ENCODE assay signal across 24 cellular contexts in genomic region chr6:159913862-159914564, GRCh38. TPM values are rescaled to one million over a fixed set of nuclear protein-coding genes. Genes with fewer than 3 reads are reported as not detected.
DNase-seq lines count a peak whose midpoint lies in the region; ATAC-seq and TF ChIP-seq lines count a peak whose summit lies in the region.
"Had no signal": no experiment of that assay in that cellular context is flagged by ENCODE, and none has a peak within 500 bp of the region (broad histone marks: within the 10 kb centered on the region; RNA-seq: fewer than 3 reads in every experiment).

No MANE protein-coding gene starts in this region.

- H3K36me3 Mint-ChIP-seq in natural killer cell treated with Interleukin-12 subunit alpha and Interleukin-12 subunit beta and Interleukin-15 and Interleukin-18, amount 100 ng/mL, for 72 hours: no peaks in the 10 kb centered on the region
- H3K36me3 Mint-ChIP-seq in natural killer cell: no peaks in the 10 kb centered on the region

- peak in 1 of 2 donors; percentile 61 for ATAC-seq in natural killer cell treated with Interleukin-12 subunit alpha and Interleukin-12 subunit beta and Interleukin-15 and Interleukin-18, amount 100 ng/mL, for 72 hours
- ATAC-seq in natural killer cell (no peak), HG02642 (IDR thresholded peaks at IDR 0.05; ENCODE audit: poor library complexity, unreplicated experiment) (peak; percentile 54), HG03520 (IDR thresholded peaks at IDR 0.05; ENCODE audit: unreplicated experiment) (peak; percentile 71), GM21737 (IDR thresholded peaks at IDR 0.05; ENCODE audit: unreplicated experiment) (no peak)

- intact Hi-C loops in natural killer cell (cut with micrococcal nuclease): no loop called here

- peaks cover 0 to 6% of the 10 kb centered on the region in 2 donors for H3K4me1 Mint-ChIP-seq in natural killer cell treated with Interleukin-12 subunit alpha and Interleukin-12 subunit beta and Interleukin-15 and Interleukin-18, amount 100 ng/mL, for 72 hours (ENCODE audit: low read depth in 2 of 2)
- H3K4me1 Mint-ChIP-seq in natural killer cell: no peaks in the 10 kb centered on the region

- DNase-seq in natural killer cell treated with Interleukin-12 subunit alpha and Interleukin-12 subunit beta and Interleukin-15 and Interleukin-18, amount 100 ng/mL, for 72 hours (ENCODE audit: low spot score): no peak
- no peak for DNase-seq in natural killer cell
- DNase-seq in activated T-cell treated with anti-CD3 and anti-CD28 coated beads, Interleukin-2, amount 50 U/mL, for 48 hours: no peak
- DNase-seq in stimulated activated CD4-positive, alpha-beta T cell treated with anti-CD3 and anti-CD28 coated beads, Interleukin-4, amount 100 ng/mL, for 24 hours: no peak
- DNase-seq: ACHN; activated CD4-positive, CD25-positive, alpha-beta regulatory T cell treated with anti-CD3 and anti-CD28 coated beads, Interleukin-2, amount 50 U/mL, for 72 hours; activated CD8-positive, alpha-beta memory T cell treated with anti-CD3 and anti-CD28 coated beads for 24 hours; activated naive CD4-positive, alpha-beta T cell; activated T-cell treated with anti-CD3 and anti-CD28 coated beads, Interleukin-2, amount 50 U/mL, for 1 hour; effector CD4-positive, alpha-beta T cell; IMR-90; mesenchymal stem cell; NCI-H446; NCI-H774 had no signal

- H3K27ac Mint-ChIP-seq in natural killer cell treated with Interleukin-12 subunit alpha and Interleukin-12 subunit beta and Interleukin-15 and Interleukin-18, amount 100 ng/mL, for 72 hours: peak overlapping the region in 1 of 2 donors; percentile 62
- H3K27ac Mint-ChIP-seq in natural killer cell: no peak overlapping the region

- no peaks in the 10 kb centered on the region for H3K9me3 Mint-ChIP-seq in natural killer cell treated with Interleukin-12 subunit alpha and Interleukin-12 subunit beta and Interleukin-15 and Interleukin-18, amount 100 ng/mL, for 72 hours
- H3K9me3 Mint-ChIP-seq in natural killer cell: no peaks in the 10 kb centered on the region

- H3K27me3 Mint-ChIP-seq in natural killer cell treated with Interleukin-12 subunit alpha and Interleukin-12 subunit beta and Interleukin-15 and Interleukin-18, amount 100 ng/mL, for 72 hours: peaks cover 27 to 33% of the 10 kb centered on the region in 2 donors
- peaks cover 33% of the 10 kb centered on the region in 2 donors for H3K27me3 Mint-ChIP-seq in natural killer cell (ENCODE audit: low read depth in 2 of 2)

- TF ChIP-seq CTCF in natural killer cell (IDR thresholded peaks at IDR 0.05): no peak

- peak overlapping the region; percentile 50 for H3K4me3 Mint-ChIP-seq in natural killer cell treated with Interleukin-12 subunit alpha and Interleukin-12 subunit beta and Interleukin-15 and Interleukin-18, amount 100 ng/mL, for 72 hours
- no peak overlapping the region for H3K4me3 Mint-ChIP-seq in natural killer cell

RNA-seq across cellular contexts. Expression of gene MAS1, which starts 23.2 kb away (rescaled TPM):
- under 1 TPM in 1 of 2 donors, not detected in 1; 0.02 TPM for total RNA-seq in natural killer cell treated with Interleukin-12 subunit alpha and Interleukin-12 subunit beta and Interleukin-15 and Interleukin-18, amount 100 ng/mL, for 72 hours
- total RNA-seq in natural killer cell: not detected
- total RNA-seq: breast epithelium; glomerular endothelial cell; H1; IMR-90; left lobe of liver; pulmonary artery endothelial cell; T-helper 1 cell treated with Interleukin-12 subunit alpha and Interleukin-12 subunit beta and Interleukin-4 antibody, amounts not matched to agents 30 ng/mL and 1 ng/mL, for 36 hours; tibial nerve had no signal

RNA-seq across cellular contexts. Expression of gene IGF2R, which starts 54.9 kb away (rescaled TPM):
- total RNA-seq in natural killer cell treated with Interleukin-12 subunit alpha and Interleukin-12 subunit beta and Interleukin-15 and Interleukin-18, amount 100 ng/mL, for 72 hours: 100 to 1,000 TPM; 290 to 377 TPM
- 100 to 1,000 TPM; 208 to 282 (median 253) TPM for total RNA-seq in natural killer cell

Comparison
In these comparisons a context has a peak if more than half of its experiments do, and no peak if none do; other contexts are left out.
1. ATAC-seq: peak in HG02642 (single experiment) and HG03520 (single experiment); none in natural killer cell (0 of 3) and GM21737 (single experiment).